Comparison of ENCODE assay signal across 8 cellular contexts in genomic region chr20:47318596-47319516, GRCh38. TPM values are rescaled to one million over a fixed set of nuclear protein-coding genes. Genes with fewer than 3 reads are reported as not detected.
A peak's percentile ranks its signal among the peaks of the same experiment; 100 is the strongest.
DNase-seq lines count a peak whose midpoint lies in the region; ATAC-seq and TF ChIP-seq lines count a peak whose summit lies in the region.

No MANE protein-coding gene starts in this region.

- no peaks in the 10 kb centered on the region for H3K27me3 ChIP-seq in RWPE2 (ENCODE audit: insufficient read depth, poor library complexity, severe bottlenecking)
- no peaks in the 10 kb centered on the region for H3K27me3 ChIP-seq in spleen (replicated peaks in 1 of 7)

- 21 to 33% (median 29%) methylated on average over 27 to 28 of the region's 28 CpGs for WGBS in spleen, 5 donors

- ATAC-seq in RWPE2 (ENCODE audit: low read depth) (peak; percentile 9), left colon (peak; percentile 68), HG03045 (IDR thresholded peaks at IDR 0.05; ENCODE audit: unreplicated experiment) (no peak)

- TF ChIP-seq CTCF in RWPE2 (IDR thresholded peaks at IDR 0.05; ENCODE audit: poor library complexity, severe bottlenecking) (no peak), coronary artery (IDR thresholded peaks at IDR 0.05) (no peak), spleen (IDR thresholded peaks at IDR 0.05 in 8 of 11, conservative IDR thresholded peaks at IDR 0.05 in 3 of 11) (no peak)

- intact Hi-C loops in left colon (cut with DNase I, micrococcal nuclease): no loop called here
- intact Hi-C loops in spleen (cut with DNase I; ENCODE audit: low total_unique reads): no loop called here

- TF ChIP-seq POLR2A in spleen (IDR thresholded peaks at IDR 0.05): peak in 2 of 3 donors; percentile 48 to 50

- peaks cover 78% of the 10 kb centered on the region for H3K4me1 ChIP-seq in RWPE2 (ENCODE audit: insufficient read depth, poor library complexity, severe bottlenecking)
- peaks cover 32 to 100% (median 73%) of the 10 kb centered on the region in 6 donors for H3K4me1 ChIP-seq in spleen

- peak; percentile 60 for DNase-seq in NCI-H345 (lab: John Stamatoyannopoulos, UW)
- no peak for DNase-seq in NCI-H345 treated with DMSO at 0.1 percent for 48 hours (lab: John Stamatoyannopoulos, UW; ENCODE audit: unreplicated experiment)
- DNase-seq in RWPE2 (ENCODE audit: low spot score): peak; percentile 88
- DNase-seq in coronary artery (ENCODE audit: low spot score): peak; percentile 96
- peak; percentile 76 to 79 for DNase-seq in left colon
- DNase-seq in spleen: peak; percentile 84
- no peak for DNase-seq in activated CD4-positive, CD25-positive, alpha-beta regulatory T cell (lab: John Stamatoyannopoulos, UW)

- H3K36me3 ChIP-seq in RWPE2 (ENCODE audit: low read depth) (peaks cover 50% of the 10 kb centered on the region), spleen (peaks cover 0 to 16% (median 0%) of the 10 kb centered on the region in 6 donors)

- H3K4me3 ChIP-seq in RWPE2 (ENCODE audit: severe bottlenecking) (peak overlapping the region; percentile 4), coronary artery (peak overlapping the region; percentile 58), spleen (peak overlapping the region in 3 of 8 donors; percentile 9 to 49 (median 14))

- H3K27ac ChIP-seq in RWPE2 (ENCODE audit: poor library complexity, severe bottlenecking) (peak overlapping the region; percentile 100), coronary artery (peak overlapping the region; percentile 88 to 97), spleen (peak overlapping the region; percentile 85 to 96 (median 90))

- H3K9me3 ChIP-seq in RWPE2 (ENCODE audit: severe bottlenecking): no peaks in the 10 kb centered on the region
- no peaks in the 10 kb centered on the region for H3K9me3 ChIP-seq in spleen

RNA-seq across cellular contexts. Expression of gene ZMYND8, which starts 37.6 kb away (rescaled TPM):
- total RNA-seq in left colon: 10 to 100 TPM; 42.8 to 48.4 TPM
- 10 to 100 TPM; 30.3 to 64.0 (median 56.0) TPM for total RNA-seq in spleen
- 10 to 100 TPM; 12.5 to 16.8 (median 15.6) TPM for polyA plus RNA-seq in spleen

Comparison
In these comparisons a context has a peak if more than half of its experiments do, and no peak if none do; other contexts are left out.
1. DNase-seq: peak in NCI-H345 (single experiment), RWPE2 (single experiment), coronary artery (single experiment), left colon (2 of 2) and spleen (single experiment); none in NCI-H345 treated with DMSO at 0.1 percent for 48 hours (single experiment) and activated CD4-positive, CD25-positive, alpha-beta regulatory T cell (0 of 4).
2. Peak in every context shown above with its lines, with median percentiles within 50 percentile points of each other: H3K27ac ChIP-seq.